12 cellular contexts compared by ENCODE assay signal in genomic region chr6:4906293-4906941, GRCh38.
DNase-seq lines count a peak whose midpoint lies in the region; ATAC-seq and TF ChIP-seq lines count a peak whose summit lies in the region.
"Had no signal": no experiment of that assay in that cellular context is flagged by ENCODE, and none has a peak within 500 bp of the region (broad histone marks: within the 10 kb centered on the region; RNA-seq: fewer than 3 reads in every experiment).

No MANE protein-coding gene starts in this region.

- WGBS in upper lobe of left lung, 2 donors, result 62 to 72% methylated on average over 9 of the region's 9 CpGs

- no peak overlapping the region for H3K27ac ChIP-seq in upper lobe of left lung
- H3K27ac ChIP-seq: prostate gland, SK-N-MC had no signal

- no peak for TF ChIP-seq EP300 in upper lobe of left lung (IDR thresholded peaks at IDR 0.05)

- intact Hi-C loops in natural killer cell (cut with micrococcal nuclease), result loop anchor here (2.0 to 10.0 kb wide), 2 partner anchors 36 to 302 kb away; no protein-coding TSS in a partner anchor

- H3K4me3 ChIP-seq in upper lobe of left lung, result peak overlapping the region in 2 of 4 donors; percentile 10 to 19
- H3K4me3 ChIP-seq: prostate gland, SK-N-MC had no signal

- peaks cover 39% of the 10 kb centered on the region for H3K4me1 Mint-ChIP-seq in activated CD8-positive, alpha-beta T cell treated with anti-CD3 and anti-CD28 coated beads, Interleukin-2, amount 10 ng/mL, durations not matched to agents 7 days and 5 days (ENCODE audit: low read depth)
- peaks cover 45 to 58% of the 10 kb centered on the region in 2 donors for H3K4me1 Mint-ChIP-seq in natural killer cell

- peaks cover 0 to 8% (median 0%) of the 10 kb centered on the region in 4 donors for H3K36me3 ChIP-seq in upper lobe of left lung
- H3K36me3 ChIP-seq: prostate gland had no signal

- no peak for TF ChIP-seq CTCF in natural killer cell (IDR thresholded peaks at IDR 0.05)
- no peak for TF ChIP-seq CTCF in upper lobe of left lung (IDR thresholded peaks at IDR 0.05)

- H3K27ac Mint-ChIP-seq in activated CD8-positive, alpha-beta T cell treated with anti-CD3 and anti-CD28 coated beads, Interleukin-2, amount 10 ng/mL, durations not matched to agents 7 days and 5 days, result peak overlapping the region; percentile 94
- H3K27ac Mint-ChIP-seq in natural killer cell, result peak overlapping the region; percentile 82 to 90

- peaks cover 24% of the 10 kb centered on the region for H3K36me3 Mint-ChIP-seq in activated CD8-positive, alpha-beta T cell treated with anti-CD3 and anti-CD28 coated beads, Interleukin-2, amount 10 ng/mL, durations not matched to agents 7 days and 5 days (ENCODE audit: low read depth)
- H3K36me3 Mint-ChIP-seq in natural killer cell, result peaks cover 7% of the 10 kb centered on the region

- no peaks in the 10 kb centered on the region for H3K9me3 ChIP-seq in upper lobe of left lung
- H3K9me3 ChIP-seq: prostate gland had no signal

- CTCF ChIA-PET in activated CD8-positive, alpha-beta T cell treated with anti-CD3 and anti-CD28 coated beads, Interleukin-2, amount 10 ng/mL, durations not matched to agents 7 days and 5 days (lab: Charles Lee), result interaction anchor here (0.6 to 2.5 kb wide), 5 partner anchors 10 to 308 kb away, joined by 3 to 15 read pairs (median 3); no protein-coding TSS in a partner anchor

- peaks cover 5 to 31% (median 15%) of the 10 kb centered on the region in 4 donors for H3K4me1 ChIP-seq in upper lobe of left lung

- H3K27me3 Mint-ChIP-seq in activated CD8-positive, alpha-beta T cell treated with anti-CD3 and anti-CD28 coated beads, Interleukin-2, amount 10 ng/mL, durations not matched to agents 7 days and 5 days (ENCODE audit: low read depth), result no peaks in the 10 kb centered on the region
- H3K27me3 Mint-ChIP-seq in natural killer cell (ENCODE audit: low read depth in 2 of 2), result no peaks in the 10 kb centered on the region

- no peaks in the 10 kb centered on the region for H3K9me3 Mint-ChIP-seq in activated CD8-positive, alpha-beta T cell treated with anti-CD3 and anti-CD28 coated beads, Interleukin-2, amount 10 ng/mL, durations not matched to agents 7 days and 5 days (ENCODE audit: insufficient read depth)
- no peaks in the 10 kb centered on the region for H3K9me3 Mint-ChIP-seq in natural killer cell

- POLR2A ChIA-PET in activated CD8-positive, alpha-beta T cell treated with anti-CD3 and anti-CD28 coated beads, Interleukin-2, amount 10 ng/mL, durations not matched to agents 7 days and 5 days (lab: Charles Lee), result interaction anchor here (0.6 to 1.0 kb wide), 2 partner anchors 11 to 1058 kb away, joined by 3 to 4 read pairs; partner anchors contain the start of gene FAM50B

- DNase-seq in activated CD8-positive, alpha-beta T cell treated with anti-CD3 and anti-CD28 coated beads, Interleukin-2, amount 10 ng/mL, durations not matched to agents 7 days and 5 days, result no peak
- DNase-seq in natural killer cell (no peak), upper lobe of left lung (no peak), COLO668 (lab: John Stamatoyannopoulos, UW; ENCODE audit: unreplicated experiment) (no peak), NCI-H146 (lab: John Stamatoyannopoulos, UW) (no peak), middle frontal gyrus (ENCODE audit: extremely low spot score, low spot score) (no peak)
- DNase-seq: NCI-H1092; stimulated activated CD8-positive, alpha-beta memory T cell treated with anti-CD3 and anti-CD28 coated beads, Interleukin-4, amount 100 ng/mL, for 48 hours had no signal

- no peaks in the 10 kb centered on the region for H3K27me3 ChIP-seq in upper lobe of left lung

- TF ChIP-seq POLR2A in upper lobe of left lung (IDR thresholded peaks at IDR 0.05), result no peak

- ATAC-seq in GM18502 (IDR thresholded peaks at IDR 0.05; ENCODE audit: poor library complexity, unreplicated experiment) (peak; percentile 57), GM21825 (IDR thresholded peaks at IDR 0.05; ENCODE audit: unreplicated experiment) (peak; percentile 35), natural killer cell (peak; percentile 60 to 69 (median 64)), upper lobe of left lung (ENCODE audit: low FRiP score in 2 of 2) (no peak)
- ATAC-seq in activated CD8-positive, alpha-beta T cell treated with anti-CD3 and anti-CD28 coated beads, Interleukin-2, amount 10 ng/mL, durations not matched to agents 7 days and 5 days, result peak; percentile 66

- H3K4me3 Mint-ChIP-seq in activated CD8-positive, alpha-beta T cell treated with anti-CD3 and anti-CD28 coated beads, Interleukin-2, amount 10 ng/mL, durations not matched to agents 7 days and 5 days, result peak overlapping the region; percentile 70
- peak overlapping the region; percentile 87 for H3K4me3 Mint-ChIP-seq in natural killer cell

Comparison
In these comparisons a context has a peak if more than half of its experiments do, and no peak if none do; other contexts are left out.
1. ATAC-seq: peak in GM18502 (single experiment), GM21825 (single experiment), activated CD8-positive, alpha-beta T cell treated with anti-CD3 and anti-CD28 coated beads, Interleukin-2, amount 10 ng/mL, durations not matched to agents 7 days and 5 days (single experiment) and natural killer cell (3 of 3); none in upper lobe of left lung (0 of 2).